Comparison of ENCODE assay signal across 8 cellular contexts in the genomic region with DNA sequence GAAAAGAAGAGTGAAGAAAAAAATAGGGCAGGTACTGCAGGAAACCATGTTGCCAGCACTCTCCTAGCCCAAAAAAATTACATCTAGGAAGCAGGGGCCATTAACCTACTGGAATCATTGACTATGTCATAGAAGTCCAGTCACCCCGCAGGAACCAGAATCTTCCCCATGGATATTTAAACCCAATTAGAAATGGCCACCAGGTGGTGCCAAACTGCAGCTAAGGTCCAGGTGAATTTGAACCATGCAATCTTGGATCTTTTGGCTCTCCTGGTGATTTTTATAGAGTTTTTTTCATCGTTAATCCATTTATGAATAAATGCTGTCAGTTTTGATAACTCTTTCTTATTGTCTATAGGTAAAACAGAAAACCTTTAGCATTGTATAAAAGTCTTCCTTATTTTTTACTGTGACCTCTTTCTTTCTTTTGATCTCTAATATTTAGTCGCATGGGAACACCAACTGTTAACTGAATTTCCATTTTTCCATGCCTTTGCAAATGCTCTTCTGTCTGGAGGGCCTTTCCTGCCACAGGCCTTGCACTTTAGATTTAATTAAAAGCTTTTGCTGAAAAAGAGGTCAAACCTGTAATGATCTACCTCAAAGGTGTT.
DNase-seq lines count a peak whose midpoint lies in the region; ATAC-seq and TF ChIP-seq lines count a peak whose summit lies in the region.

No MANE protein-coding gene starts in this region.

- H3K4me1 Mint-ChIP-seq in T-cell = no peaks in the 10 kb centered on the region

- intact Hi-C loops in IMR-90 (cut with micrococcal nuclease) (loop anchor here (1.0 kb wide), 1 partner anchor 238 kb away; no protein-coding TSS in a partner anchor), upper lobe of right lung (cut with DNase I) (no loop called here)

- no peak overlapping the region for H3K9ac ChIP-seq in IMR-90 (ENCODE audit: low read depth, low read length)

- dilution Hi-C loops in IMR-90 (cut with HindIII; ENCODE audit: low sequenced_read_pairs, unreplicated experiment) = no loop called here

- H4K8ac ChIP-seq in IMR-90 (ENCODE audit: low read depth in 2 of 2, low read length in 2 of 2) = no peak overlapping the region

- no peak overlapping the region for H3K4me3 ChIP-seq in IMR-90 (ENCODE audit: insufficient read depth, low read depth, low read length)
- H3K4me3 ChIP-seq in iPS DF 6.9 (ENCODE audit: low read length) = no peak overlapping the region
- H3K4me3 ChIP-seq in upper lobe of right lung = no peak overlapping the region

- no peaks in the 10 kb centered on the region for H3K36me3 Mint-ChIP-seq in T-cell

- H3K27ac ChIP-seq in IMR-90 (ENCODE audit: insufficient read depth, low read length) (no peak overlapping the region), iPS DF 6.9 (ENCODE audit: low read length) (no peak overlapping the region), upper lobe of right lung (no peak overlapping the region)

- no peak overlapping the region for H3K27ac Mint-ChIP-seq in T-cell

- in situ Hi-C loops in IMR-90 (cut with MboI; ENCODE audit: low sequenced_read_pairs) = no loop called here

- H3K36me3 ChIP-seq in IMR-90 (ENCODE audit: control insufficient read depth, insufficient read depth, low read length) (no peaks in the 10 kb centered on the region), iPS DF 6.9 (ENCODE audit: control insufficient read depth, insufficient read depth, low read length) (no peaks in the 10 kb centered on the region), upper lobe of right lung (no peaks in the 10 kb centered on the region)

- H3K56ac ChIP-seq in IMR-90 (ENCODE audit: extremely low read depth, insufficient read depth, low read length) = no peak overlapping the region

- H3K9me3 Mint-ChIP-seq in T-cell = peaks cover 0 to 9% (median 0%) of the 10 kb centered on the region in 3 donors

- CTCF ChIA-PET in IMR-90 (lab: Yijun Ruan, JAX) = interaction anchor here (1.5 kb wide), 1 partner anchor 14 kb away, joined by 3 read pairs; no protein-coding TSS in a partner anchor
- CTCF ChIA-PET in T-cell (lab: Charles Lee) = no interaction called here

- no CpG with 5 or more reads among the region's 3 CpGs for WGBS in IMR-90 (ENCODE audit: extremely low coverage in 2 of 2, insufficient read length in 1 of 2), 2 experiments
- WGBS in iPS DF 6.9 (ENCODE audit: insufficient coverage, insufficient read length) = no CpG with 5 or more reads among the region's 3 CpGs

- no peak overlapping the region for H3K4me2 ChIP-seq in IMR-90 (ENCODE audit: low read depth, low read length)

- H3K14ac ChIP-seq in IMR-90 (replicated peaks; ENCODE audit: low read depth, low read length) = no peak overlapping the region

- H4K5ac ChIP-seq in IMR-90 (ENCODE audit: low read depth, low read length) = no peak overlapping the region

- TF ChIP-seq RAD21 in IMR-90 (IDR thresholded peaks at IDR 0.05; ENCODE audit: low read length) = peak; percentile 41

- no peak overlapping the region for H2BK5ac ChIP-seq in IMR-90 (ENCODE audit: low read depth, low read length, poor library complexity, severe bottlenecking)

- no peaks in the 10 kb centered on the region for H4K20me1 ChIP-seq in IMR-90 (ENCODE audit: insufficient read depth, low read length)

- ATAC-seq in IMR-90 (ENCODE audit: low read depth) (no peak), upper lobe of right lung (peak; percentile 58), T-cell (replicated peaks in 1 of 4) (no peak)

- H3K27me3 ChIP-seq in IMR-90 (ENCODE audit: control insufficient read depth, insufficient read depth, low read length) (no peaks in the 10 kb centered on the region), iPS DF 6.9 (ENCODE audit: control insufficient read depth, insufficient read depth, low read length) (no peaks in the 10 kb centered on the region), upper lobe of right lung (no peaks in the 10 kb centered on the region)

- H3K4me1 ChIP-seq in IMR-90 (ENCODE audit: control insufficient read depth, insufficient read depth, low read length) (no peaks in the 10 kb centered on the region), iPS DF 6.9 (ENCODE audit: control insufficient read depth, insufficient read depth, low read length) (no peaks in the 10 kb centered on the region), upper lobe of right lung (no peaks in the 10 kb centered on the region)

- no peaks in the 10 kb centered on the region for H3K9me1 ChIP-seq in IMR-90 (ENCODE audit: insufficient read depth, low read length)

- POLR2A ChIA-PET in IMR-90 (lab: Charles Lee; ENCODE audit: unreplicated experiment) = no interaction called here
- POLR2A ChIA-PET in T-cell (lab: Charles Lee) = no interaction called here

- no peak overlapping the region for H3K18ac ChIP-seq in IMR-90 (ENCODE audit: low read depth, low read length)

- no peaks in the 10 kb centered on the region for H3K79me1 ChIP-seq in IMR-90 (ENCODE audit: low read depth in 1 of 2, low read length in 2 of 2)

- H2BK15ac ChIP-seq in IMR-90 (ENCODE audit: low read depth, low read length) = no peak overlapping the region

- DNase-seq in stimulated activated CD4-positive, alpha-beta T cell treated with anti-CD3 and anti-CD28 coated beads, Interleukin-2, amount 100 ng/mL, for 48 hours = peak; percentile 4 to 11
- DNase-seq in stimulated activated CD4-positive, alpha-beta T cell treated with anti-CD3 and anti-CD28 coated beads, Interleukin-12 subunit alpha, Interleukin-12 subunit beta, amount 100 ng/mL, for 4 hours = no peak
- DNase-seq in IMR-90 (peak; percentile 17), iPS DF 6.9 (ENCODE audit: low read depth, low spot score) (peak; percentile 31), upper lobe of right lung (no peak), T-cell (no peak), GOT3 (lab: John Stamatoyannopoulos, UW) (no peak)
- peak; percentile 2 to 17 for DNase-seq in activated CD4-positive, alpha-beta T cell treated with anti-CD3 and anti-CD28 coated beads, Interleukin-2, amount 50 U/mL, for 48 hours

- H3K9me3 ChIP-seq in IMR-90 (ENCODE audit: control insufficient read depth, insufficient read depth, low read length) (no peaks in the 10 kb centered on the region), iPS DF 6.9 (ENCODE audit: control insufficient read depth, insufficient read depth, low read length) (no peaks in the 10 kb centered on the region), upper lobe of right lung (no peaks in the 10 kb centered on the region)

- no peak overlapping the region for H4K91ac ChIP-seq in IMR-90 (ENCODE audit: insufficient read depth, low read depth, low read length)

- no peak overlapping the region for H2AK9ac ChIP-seq in IMR-90 (replicated peaks; ENCODE audit: low read depth, low read length, poor library complexity)

- no TSS peak for BruUV-seq in IMR-90 (replicated peaks; lab: Mats Ljungman, UMichigan)

- H3K27me3 Mint-ChIP-seq in T-cell = no peaks in the 10 kb centered on the region

- no peak overlapping the region for H3K4me3 Mint-ChIP-seq in T-cell

- TF ChIP-seq CTCF in IMR-90 (conservative IDR thresholded peaks at IDR 0.05; ENCODE audit: low read depth, low read length) (peak; percentile 51), upper lobe of right lung (IDR thresholded peaks at IDR 0.05) (peak; percentile 69)

- no peak overlapping the region for H2BK120ac ChIP-seq in IMR-90 (ENCODE audit: low read depth, low read length)

- H3K4ac ChIP-seq in IMR-90 (ENCODE audit: low read depth, low read length) = no peak overlapping the region

- no peak overlapping the region for H2AK5ac ChIP-seq in IMR-90 (ENCODE audit: low read depth, low read length)

- TF ChIP-seq POLR2A in IMR-90 (IDR thresholded peaks at IDR 0.05; ENCODE audit: low read depth, low read length) = no peak

- no peak overlapping the region for H3K23ac ChIP-seq in IMR-90 (ENCODE audit: low read depth, low read length)

- H2AFZ ChIP-seq in IMR-90 (replicated peaks; ENCODE audit: low read length, poor library complexity) = no peak overlapping the region

- H2BK20ac ChIP-seq in IMR-90 (ENCODE audit: low read depth, low read length) = no peak overlapping the region

TF ChIP-seq in IMR-90, 13 proteins besides CTCF, POLR2A, EP300 and RAD21:
- no peak for TF ChIP-seq FOS (IDR thresholded peaks at IDR 0.05; ENCODE audit: low read depth, low read length)
- peak; percentile 52 for TF ChIP-seq SMC3 (IDR thresholded peaks at IDR 0.05; ENCODE audit: low read depth, low read length)
- TF ChIP-seq CHD1 (IDR thresholded peaks at IDR 0.05; ENCODE audit: low read depth, low read length) = no peak

Comparison
In these comparisons a context has a peak if more than half of its experiments do, and no peak if none do; other contexts are left out.
1. DNase-seq: peak in stimulated activated CD4-positive, alpha-beta T cell treated with anti-CD3 and anti-CD28 coated beads, Interleukin-2, amount 100 ng/mL, for 48 hours (2 of 2), IMR-90 (single experiment), activated CD4-positive, alpha-beta T cell treated with anti-CD3 and anti-CD28 coated beads, Interleukin-2, amount 50 U/mL, for 48 hours (2 of 2) and iPS DF 6.9 (single experiment); none in stimulated activated CD4-positive, alpha-beta T cell treated with anti-CD3 and anti-CD28 coated beads, Interleukin-12 subunit alpha, Interleukin-12 subunit beta, amount 100 ng/mL, for 4 hours (single experiment), upper lobe of right lung (single experiment), T-cell (0 of 34) and GOT3 (single experiment).